ENCODE assay signal across 20 cellular contexts in genomic region chr21:14617836-14618235, GRCh38.
A peak's percentile ranks its signal among the peaks of the same experiment; 100 is the strongest.
DNase-seq lines count a peak whose midpoint lies in the region; ATAC-seq and TF ChIP-seq lines count a peak whose summit lies in the region.
"Had no signal": no experiment of that assay in that cellular context is flagged by ENCODE, and none has a peak within 500 bp of the region (broad histone marks: within the 10 kb centered on the region; RNA-seq: fewer than 3 reads in every experiment).

No MANE protein-coding gene starts in this region.

- no peak overlapping the region for H3K18ac ChIP-seq in H9 (ENCODE audit: insufficient read length, low read depth, low read length)

- H2BK5ac ChIP-seq in H9 (ENCODE audit: insufficient read length, low read length), result no peak overlapping the region

- no peak overlapping the region for H2BK15ac ChIP-seq in H9 (ENCODE audit: low read depth, low read length)

- no peak overlapping the region for H3K56ac ChIP-seq in H9 (ENCODE audit: insufficient read length, low read depth, low read length)

- no peaks in the 10 kb centered on the region for H3K27me3 ChIP-seq in ACC112 (ENCODE audit: insufficient read depth, low read length)
- no peaks in the 10 kb centered on the region for H3K27me3 ChIP-seq in H9 (ENCODE audit: insufficient read depth, low read length)
- no peaks in the 10 kb centered on the region for H3K27me3 ChIP-seq in brain microvascular endothelial cell (replicated peaks)

- no peak overlapping the region for H4K8ac ChIP-seq in H9 (replicated peaks; ENCODE audit: insufficient read length, low read depth, low read length)

- no peak overlapping the region for H3T11ph ChIP-seq in H9 (ENCODE audit: low read length)

- H3K23me2 ChIP-seq in H9 (ENCODE audit: insufficient read length, low read depth, low read length, poor library complexity, severe bottlenecking), result no peaks in the 10 kb centered on the region

- peaks cover 18 to 33% (median 20%) of the 10 kb centered on the region in 3 experiments for H3K36me3 Mint-ChIP-seq in H9 (ENCODE audit: insufficient read depth in 1 of 3, low read depth in 3 of 3)

- H3K9me3 Mint-ChIP-seq in H9, result peaks cover 26 to 28% of the 10 kb centered on the region in 2 experiments

- H3K79me2 ChIP-seq in ACC112 (ENCODE audit: control insufficient read depth, insufficient read depth, low read length, unreplicated experiment) (no peaks in the 10 kb centered on the region), H9 (ENCODE audit: insufficient read depth, low read length) (no peaks in the 10 kb centered on the region)

- no peak overlapping the region for H3K4ac ChIP-seq in H9 (ENCODE audit: low read depth, low read length)

- no peak overlapping the region for H3K4me3 ChIP-seq in ACC112 (ENCODE audit: low read depth, low read length)
- H3K4me3 ChIP-seq in brain microvascular endothelial cell (ENCODE audit: low read depth, low read length), result no peak overlapping the region
- H3K4me3 ChIP-seq: left ventricle myocardium inferior had no signal

- peak overlapping the region; percentile 42; the same call in 1 of the 2 replicates for H3K27ac ChIP-seq in ACC112 (ENCODE audit: low read depth, low read length)
- peak overlapping the region; percentile 99 for H3K27ac ChIP-seq in H9 (ENCODE audit: insufficient read length, low read depth, low read length)
- no peak overlapping the region for H3K27ac ChIP-seq in brain microvascular endothelial cell
- H3K27ac ChIP-seq: left ventricle myocardium inferior had no signal

- no peaks in the 10 kb centered on the region for H3K79me1 ChIP-seq in H9 (ENCODE audit: insufficient read depth, low read depth, low read length, poor library complexity, severe bottlenecking)

- in situ Hi-C loops in brain microvascular endothelial cell (cut with HindIII; ENCODE audit: low pct_ligation_motif_present, low sequenced_read_pairs), result no loop called here

- H3K4me1 ChIP-seq in ACC112 (ENCODE audit: control insufficient read depth, insufficient read depth, low read length, unreplicated experiment), result peaks cover 25% of the 10 kb centered on the region
- peaks cover 9% of the 10 kb centered on the region; the same call in 1 of the 2 replicates for H3K4me1 ChIP-seq in H9 (ENCODE audit: insufficient read depth, low read length)
- H3K4me1 ChIP-seq: left ventricle myocardium inferior had no signal

- ATAC-seq in GM21447 (IDR thresholded peaks at IDR 0.05; ENCODE audit: unreplicated experiment) (no peak), GM19463 (IDR thresholded peaks at IDR 0.05; ENCODE audit: unreplicated experiment) (no peak)
- ATAC-seq: activated CD8-positive, alpha-beta T cell treated with anti-CD3 and anti-CD28 coated beads, Interleukin-2, amount 10 ng/mL, durations not matched to agents 7 days and 5 days; PC-3 had no signal

- H2BK20ac ChIP-seq in H9 (ENCODE audit: low read depth, low read length, poor library complexity, severe bottlenecking), result no peak overlapping the region

- no peaks in the 10 kb centered on the region; the same call in 1 of the 2 replicates for H3K27me3 Mint-ChIP-seq in H9 (ENCODE audit: low read depth)
- H3K27me3 Mint-ChIP-seq: naive B cell had no signal

- H2BK120ac ChIP-seq in H9 (ENCODE audit: low read depth, low read length, poor library complexity, severe bottlenecking), result no peak overlapping the region

- TF ChIP-seq CTCF in H9 (conservative IDR thresholded peaks at IDR 0.05) (no peak), brain microvascular endothelial cell (IDR thresholded peaks at IDR 0.05; ENCODE audit: low read depth, low read length, missing control alignments) (no peak)

- H3K14ac ChIP-seq in H9 (ENCODE audit: insufficient read depth, low read length), result no peak overlapping the region

- no peak overlapping the region for H3K4me2 ChIP-seq in H9 (ENCODE audit: insufficient read depth, insufficient read length, low read length)

- no peaks in the 10 kb centered on the region for H4K20me1 ChIP-seq in H9 (ENCODE audit: control insufficient read depth, insufficient read depth, insufficient read length)

- peaks cover 13% of the 10 kb centered on the region for H3K9me3 ChIP-seq in H9 (ENCODE audit: control insufficient read depth, low read depth, low read length)

- no peak overlapping the region for H2BK12ac ChIP-seq in H9 (ENCODE audit: insufficient read length, low read depth, low read length)

- peaks cover 65 to 72% of the 10 kb centered on the region in 2 experiments for H3K4me1 Mint-ChIP-seq in H9

- H3K9ac ChIP-seq in H9 (ENCODE audit: extremely low read depth, insufficient read length, low read length), result no peak overlapping the region

- no peak overlapping the region for H3K4me3 Mint-ChIP-seq in H9
- H3K4me3 Mint-ChIP-seq: activated CD8-positive, alpha-beta T cell treated with anti-CD3 and anti-CD28 coated beads, Interleukin-2, amount 10 ng/mL, durations not matched to agents 7 days and 5 days; HFFc6; naive B cell had no signal

- H4K5ac ChIP-seq in H9 (ENCODE audit: insufficient read length, low read depth, low read length), result no peak overlapping the region

- H3K36me3 ChIP-seq in ACC112 (ENCODE audit: insufficient read depth, low read length) (no peaks in the 10 kb centered on the region), brain microvascular endothelial cell (replicated peaks) (no peaks in the 10 kb centered on the region)
- H3K36me3 ChIP-seq: left ventricle myocardium inferior had no signal

- no CpG with 5 or more reads among the region's 3 CpGs for WGBS in H9 (ENCODE audit: extremely low coverage, insufficient read length, low lambda C conversion rate)

- H3K23ac ChIP-seq in H9 (ENCODE audit: insufficient read length, low read depth, low read length), result no peak overlapping the region

- peak overlapping the region; percentile 93 to 99 (median 98); a peak in 5 of 7 replicates for H3K27ac Mint-ChIP-seq in H9
- H3K27ac Mint-ChIP-seq: activated CD8-positive, alpha-beta T cell treated with anti-CD3 and anti-CD28 coated beads, Interleukin-2, amount 10 ng/mL, durations not matched to agents 7 days and 5 days; HFFc6 had no signal

- DNase-seq in H9 (no peak), NCI-H82 (lab: John Stamatoyannopoulos, UW) (peak; percentile 87), fibroblast of gingiva (ENCODE audit: low read depth) (peak; percentile 15), dedifferentiated amniotic fluid mesenchymal stem cell (ENCODE audit: extremely low spot score) (no peak), brain microvascular endothelial cell (no peak)
- DNase-seq: activated CD4-positive, alpha-beta T cell treated with anti-CD3 and anti-CD28 coated beads for 1 hour; activated CD8-positive, alpha-beta T cell treated with anti-CD3 and anti-CD28 coated beads, Interleukin-2, amount 10 ng/mL, durations not matched to agents 7 days and 5 days; activated gamma-delta T cell; cerebellar nuclear complex; erythroblast; HFFc6; Karpas-422; left ventricle myocardium inferior; naive B cell; NCI-H1694; PC-3; SHP77 treated with DMSO at 0.1 percent for 48 hours had no signal

- no peak overlapping the region for H2AK5ac ChIP-seq in H9 (ENCODE audit: insufficient read length, low read length)

- no peak overlapping the region for H4K91ac ChIP-seq in H9 (ENCODE audit: insufficient read length, low read depth, low read length)

- H2AFZ ChIP-seq in ACC112 (ENCODE audit: low read length, unreplicated experiment) (no peak overlapping the region), H9 (ENCODE audit: low read length) (no peak overlapping the region)

Comparison
In these comparisons a context has a peak if more than half of its experiments do, and no peak if none do; other contexts are left out.
1. DNase-seq: peak in NCI-H82 (single experiment) and fibroblast of gingiva (single experiment); none in H9 (single experiment), dedifferentiated amniotic fluid mesenchymal stem cell (single experiment) and brain microvascular endothelial cell (single experiment).